In genomic region chr14:63200767-63201166, GRCh38 we compare ENCODE assay signal across 25 cellular contexts. TPM values are rescaled to one million over a fixed set of nuclear protein-coding genes. Genes with fewer than 3 reads are reported as not detected.
A peak's percentile ranks its signal among the peaks of the same experiment; 100 is the strongest.
DNase-seq lines count a peak whose midpoint lies in the region; ATAC-seq, FAIRE-seq and TF ChIP-seq lines count a peak whose summit lies in the region.
"Had no signal": no experiment of that assay in that cellular context is flagged by ENCODE, and none has a peak within 500 bp of the region (broad histone marks: within the 10 kb centered on the region; RNA-seq: fewer than 3 reads in every experiment).

No MANE protein-coding gene starts in this region.

- DNase-seq in ELR (ENCODE audit: low read depth): peak; percentile 4
- peak; percentile 20 for DNase-seq in IMR-90
- no peak for DNase-seq in endothelial cell of umbilical vein (ENCODE audit: low read depth, low spot score)
- DNase-seq in lung microvascular endothelial cell (ENCODE audit: low read depth in 2 of 2): peak; percentile 43 to 61
- no peak for DNase-seq in Calu3
- DNase-seq in DMS153 (lab: John Stamatoyannopoulos, UW): no peak
- no peak for DNase-seq in stimulated activated CD4-positive, alpha-beta T cell treated with anti-CD3 and anti-CD28 coated beads, Interleukin-12 subunit alpha, Interleukin-12 subunit beta, amount 100 ng/mL, for 4 hours
- DNase-seq: CD4-positive, CD25-positive, alpha-beta regulatory T cell; DMS79 treated with DMSO at 0.1 percent for 48 hours; MV-4-11; NCI-H1105 treated with DMSO at 0.1 percent for 48 hours; NCI-H2081 treated with DMSO at 0.1 percent for 48 hours; NCI-H2171 treated with DMSO at 0.1 percent for 48 hours; NCI-H446; NCI-H526; OCI-M1; Right ventricle myocardium superior had no signal

- H3K9ac ChIP-seq in IMR-90 (ENCODE audit: low read depth, low read length) (no peak overlapping the region), endothelial cell of umbilical vein (replicated peaks; ENCODE audit: extremely low read depth, insufficient read depth, low read length) (no peak overlapping the region)

- peaks cover 14% of the 10 kb centered on the region for H3K79me2 ChIP-seq in endothelial cell of umbilical vein (ENCODE audit: control insufficient read depth, insufficient read depth, low read length)

- H3K56ac ChIP-seq in IMR-90 (ENCODE audit: extremely low read depth, insufficient read depth, low read length): no peak overlapping the region

- dilution Hi-C loops in IMR-90 (cut with HindIII; ENCODE audit: low sequenced_read_pairs, unreplicated experiment) (no loop called here), endothelial cell of umbilical vein (cut with MboI; ENCODE audit: extremely low pct_ligation_motif_present, low sequenced_read_pairs) (no loop called here)

- no peak for TF ChIP-seq POLR2A in IMR-90 (IDR thresholded peaks at IDR 0.05; ENCODE audit: low read depth, low read length)
- TF ChIP-seq POLR2A in endothelial cell of umbilical vein (IDR thresholded peaks at IDR 0.05; ENCODE audit: low read depth, low read length): no peak

- H2BK20ac ChIP-seq in IMR-90 (ENCODE audit: low read depth, low read length): no peak overlapping the region

- no peak for FAIRE-seq in endothelial cell of umbilical vein (lab: Jason Lieb, UNC)
- FAIRE-seq: G401.6, GM18507, GM19239, H1, RCC 7860 had no signal

- no peaks in the 10 kb centered on the region for H3K4me1 Mint-ChIP-seq in Calu3 (ENCODE audit: low read depth, unreplicated experiment)
- H3K4me1 Mint-ChIP-seq: CD4-positive, CD25-positive, alpha-beta regulatory T cell had no signal

- H4K91ac ChIP-seq in IMR-90 (ENCODE audit: insufficient read depth, low read depth, low read length): no peak overlapping the region

- H4K5ac ChIP-seq in IMR-90 (ENCODE audit: low read depth, low read length): no peak overlapping the region

- H2AK9ac ChIP-seq in IMR-90 (replicated peaks; ENCODE audit: low read depth, low read length, poor library complexity): no peak overlapping the region

- TF ChIP-seq CTCF in IMR-90 (conservative IDR thresholded peaks at IDR 0.05; ENCODE audit: low read depth, low read length) (no peak), endothelial cell of umbilical vein (IDR thresholded peaks at IDR 0.05; ENCODE audit: extremely low read depth in 1 of 2, insufficient read depth in 1 of 2, low read depth in 1 of 2, low read length in 2 of 2) (no peak), Calu3 (IDR thresholded peaks at IDR 0.05; ENCODE audit: unreplicated experiment) (no peak)

- H2BK5ac ChIP-seq in IMR-90 (ENCODE audit: low read depth, low read length, poor library complexity, severe bottlenecking): no peak overlapping the region

- H3K9me3 ChIP-seq in IMR-90 (ENCODE audit: control insufficient read depth, insufficient read depth, low read length): no peaks in the 10 kb centered on the region
- H3K9me3 ChIP-seq in endothelial cell of umbilical vein (replicated peaks; ENCODE audit: control insufficient read depth, insufficient read depth, low read length): no peaks in the 10 kb centered on the region

- H3K9me1 ChIP-seq in IMR-90 (ENCODE audit: insufficient read depth, low read length) (no peaks in the 10 kb centered on the region), endothelial cell of umbilical vein (replicated peaks; ENCODE audit: control insufficient read depth, extremely low read depth, insufficient read depth, low read length) (no peaks in the 10 kb centered on the region)

- TF ChIP-seq RAD21 in IMR-90 (IDR thresholded peaks at IDR 0.05; ENCODE audit: low read length): no peak

- BruUV-seq in IMR-90 (replicated peaks; lab: Mats Ljungman, UMichigan): no TSS peak
- BruUV-seq in endothelial cell of umbilical vein (replicated peaks; lab: Mats Ljungman, UMichigan): no TSS peak
- no TSS peak for BruUV-seq in Calu3 (replicated peaks; lab: Mats Ljungman, UMichigan)

- no peak overlapping the region for H3K18ac ChIP-seq in IMR-90 (ENCODE audit: low read depth, low read length)

- H3K79me1 ChIP-seq in IMR-90 (ENCODE audit: low read depth in 1 of 2, low read length in 2 of 2): no peaks in the 10 kb centered on the region

- no peak overlapping the region for H2BK15ac ChIP-seq in IMR-90 (ENCODE audit: low read depth, low read length)

- H3K4me3 ChIP-seq in IMR-90 (ENCODE audit: insufficient read depth, low read depth, low read length): no peak overlapping the region
- no peak overlapping the region for H3K4me3 ChIP-seq in endothelial cell of umbilical vein (replicated peaks in 1 of 3; ENCODE audit: insufficient read depth in 1 of 3, low read depth in 1 of 3, low read length in 3 of 3)

- no peaks in the 10 kb centered on the region for H3K9me3 Mint-ChIP-seq in Calu3 (ENCODE audit: low read depth, unreplicated experiment)

- intact Hi-C loops in IMR-90 (cut with micrococcal nuclease) (no loop called here), endothelial cell of umbilical vein (cut with micrococcal nuclease) (no loop called here), Calu3 (cut with micrococcal nuclease; ENCODE audit: unreplicated experiment) (no loop called here)

- H2AFZ ChIP-seq in IMR-90 (replicated peaks; ENCODE audit: low read length, poor library complexity): no peak overlapping the region
- H2AFZ ChIP-seq in endothelial cell of umbilical vein (ENCODE audit: low read depth, low read length): no peak overlapping the region

- no peaks in the 10 kb centered on the region for H3K27me3 Mint-ChIP-seq in Calu3 (ENCODE audit: unreplicated experiment)

- H3K4me2 ChIP-seq in IMR-90 (ENCODE audit: low read depth, low read length): no peak overlapping the region
- H3K4me2 ChIP-seq in endothelial cell of umbilical vein (ENCODE audit: insufficient read depth, low read length): no peak overlapping the region

- no peak overlapping the region for H3K4ac ChIP-seq in IMR-90 (ENCODE audit: low read depth, low read length)

- H3K4me3 Mint-ChIP-seq in Calu3 (ENCODE audit: low read depth, unreplicated experiment): no peak overlapping the region
- H3K4me3 Mint-ChIP-seq: CD4-positive, CD25-positive, alpha-beta regulatory T cell had no signal

- no peaks in the 10 kb centered on the region for H3K27me3 ChIP-seq in IMR-90 (ENCODE audit: control insufficient read depth, insufficient read depth, low read length)
- H3K27me3 ChIP-seq in endothelial cell of umbilical vein (ENCODE audit: control insufficient read depth in 2 of 2, insufficient read depth in 2 of 2, low read length in 2 of 2): no peaks in the 10 kb centered on the region

- H2BK120ac ChIP-seq in IMR-90 (ENCODE audit: low read depth, low read length): no peak overlapping the region

- H3K14ac ChIP-seq in IMR-90 (replicated peaks; ENCODE audit: low read depth, low read length): no peak overlapping the region

- H4K20me1 ChIP-seq in IMR-90 (ENCODE audit: insufficient read depth, low read length) (no peaks in the 10 kb centered on the region), endothelial cell of umbilical vein (replicated peaks; ENCODE audit: control insufficient read depth, extremely low read depth, insufficient read depth, low read length) (no peaks in the 10 kb centered on the region)

- no peak for ATAC-seq in IMR-90 (ENCODE audit: low read depth)
- ATAC-seq: HCT116 had no signal

- H3K36me3 ChIP-seq in IMR-90 (ENCODE audit: control insufficient read depth, insufficient read depth, low read length) (no peaks in the 10 kb centered on the region), endothelial cell of umbilical vein (ENCODE audit: control insufficient read depth in 2 of 2, extremely low read depth in 1 of 2, insufficient read depth in 2 of 2, low read length in 2 of 2) (no peaks in the 10 kb centered on the region)

- H3K4me1 ChIP-seq in IMR-90 (ENCODE audit: control insufficient read depth, insufficient read depth, low read length) (no peaks in the 10 kb centered on the region; the same call in 1 of the 2 replicates), endothelial cell of umbilical vein (ENCODE audit: control insufficient read depth, extremely low read depth, insufficient read depth, low read length) (peaks cover 16% of the 10 kb centered on the region)

- H3K36me3 Mint-ChIP-seq in Calu3 (ENCODE audit: insufficient read depth, unreplicated experiment): no peaks in the 10 kb centered on the region
- H3K36me3 Mint-ChIP-seq: CD4-positive, CD25-positive, alpha-beta regulatory T cell had no signal

- H3K27ac ChIP-seq in IMR-90 (ENCODE audit: insufficient read depth, low read length) (no peak overlapping the region), endothelial cell of umbilical vein (ENCODE audit: insufficient read depth, low read depth, low read length) (no peak overlapping the region)
- H3K27ac ChIP-seq: HL-60 had no signal

- H3K23ac ChIP-seq in IMR-90 (ENCODE audit: low read depth, low read length): no peak overlapping the region

- no peak overlapping the region for H2AK5ac ChIP-seq in IMR-90 (ENCODE audit: low read depth, low read length)

- no peak overlapping the region for H4K8ac ChIP-seq in IMR-90 (ENCODE audit: low read depth in 2 of 2, low read length in 2 of 2)

- H3K27ac Mint-ChIP-seq in Calu3 (ENCODE audit: unreplicated experiment): no peak overlapping the region
- H3K27ac Mint-ChIP-seq: CD4-positive, CD25-positive, alpha-beta regulatory T cell had no signal

- POLR2A ChIA-PET in IMR-90 (lab: Charles Lee; ENCODE audit: unreplicated experiment) (no interaction called here), endothelial cell of umbilical vein (lab: Charles Lee) (no interaction called here)

- in situ Hi-C loops in IMR-90 (cut with MboI; ENCODE audit: low sequenced_read_pairs): no loop called here

- CTCF ChIA-PET in IMR-90 (lab: Yijun Ruan, JAX) (no interaction called here), endothelial cell of umbilical vein (lab: Charles Lee) (no interaction called here), Calu3 (lab: Charles Lee) (no interaction called here)

TF ChIP-seq in IMR-90, 13 proteins besides CTCF, POLR2A, EP300 and RAD21 (continues in another document):
- no peak for TF ChIP-seq RFX5 (IDR thresholded peaks at IDR 0.05; ENCODE audit: low read depth, low read length)

TF ChIP-seq in endothelial cell of umbilical vein, 7 proteins besides CTCF, POLR2A, EP300 and RAD21 (continues in another document):
- TF ChIP-seq FOS (IDR thresholded peaks at IDR 0.05; ENCODE audit: borderline replicate concordance, insufficient read depth, low read length): peak; percentile 37

RNA-seq across cellular contexts. Expression of gene RHOJ, which starts 3.5 kb away (rescaled TPM):
- 7.8 and 9.5 TPM in 2 replicates for total RNA-seq in IMR-90 (2012; rRNA removed)
- 33.9 and 45.1 TPM in 2 replicates for polyA plus RNA-seq in IMR-90 (2012; rRNA removed)
- polyA plus RNA-seq in IMR-90 (2012; cell fraction: cytosol; rRNA removed): 15.1 and 28.6 TPM in 2 replicates
- polyA plus RNA-seq in IMR-90 (2012; cell fraction: nucleus; rRNA removed; ENCODE audit: low replicate concordance): 27.1 and 30.8 TPM in 2 replicates
- 177 and 191 TPM in 2 replicates for total RNA-seq in endothelial cell of umbilical vein
- 485 and 486 TPM in 2 replicates for polyA plus RNA-seq in endothelial cell of umbilical vein
- 449 and 481 TPM in 2 replicates for polyA plus RNA-seq in endothelial cell of umbilical vein (2011; cell fraction: cytosol; rRNA removed)
- 868 and 1,006 TPM in 2 replicates for polyA plus RNA-seq in endothelial cell of umbilical vein (2011; cell fraction: nucleus; rRNA removed)
- 280 and 281 TPM in 2 replicates for polyA plus RNA-seq in endothelial cell of umbilical vein (2012)
- polyA minus RNA-seq in endothelial cell of umbilical vein: 1,842 and 2,031 TPM in 2 replicates
- not detected for polyA minus RNA-seq in endothelial cell of umbilical vein (2011; cell fraction: cytosol; rRNA and poly(A)+ RNA removed)
- 1,100 and 1,279 TPM in 2 replicates for polyA minus RNA-seq in endothelial cell of umbilical vein (2011; cell fraction: nucleus; rRNA and poly(A)+ RNA removed)
- total RNA-seq in lung microvascular endothelial cell: 58.0 and 78.2 TPM in 2 replicates
- total RNA-seq in Calu3 (2022): 0.40 TPM in 1 of 2 replicates, not detected in the other
- total RNA-seq: CD4-positive, CD25-positive, alpha-beta regulatory T cell; H1; HT-29 had no signal
- polyA plus RNA-seq: CD4-positive, CD25-positive, alpha-beta regulatory T cell had no signal

Comparison
In these comparisons a context has a peak if more than half of its experiments do, and no peak if none do; other contexts are left out.
1. DNase-seq: peak in ELR (single experiment), IMR-90 (single experiment) and lung microvascular endothelial cell (2 of 2); none in endothelial cell of umbilical vein (single experiment), Calu3 (single experiment), DMS153 (single experiment) and stimulated activated CD4-positive, alpha-beta T cell treated with anti-CD3 and anti-CD28 coated beads, Interleukin-12 subunit alpha, Interleukin-12 subunit beta, amount 100 ng/mL, for 4 hours (single experiment).